Comparison of ENCODE assay signal across 8 cellular contexts in the genomic region with DNA sequence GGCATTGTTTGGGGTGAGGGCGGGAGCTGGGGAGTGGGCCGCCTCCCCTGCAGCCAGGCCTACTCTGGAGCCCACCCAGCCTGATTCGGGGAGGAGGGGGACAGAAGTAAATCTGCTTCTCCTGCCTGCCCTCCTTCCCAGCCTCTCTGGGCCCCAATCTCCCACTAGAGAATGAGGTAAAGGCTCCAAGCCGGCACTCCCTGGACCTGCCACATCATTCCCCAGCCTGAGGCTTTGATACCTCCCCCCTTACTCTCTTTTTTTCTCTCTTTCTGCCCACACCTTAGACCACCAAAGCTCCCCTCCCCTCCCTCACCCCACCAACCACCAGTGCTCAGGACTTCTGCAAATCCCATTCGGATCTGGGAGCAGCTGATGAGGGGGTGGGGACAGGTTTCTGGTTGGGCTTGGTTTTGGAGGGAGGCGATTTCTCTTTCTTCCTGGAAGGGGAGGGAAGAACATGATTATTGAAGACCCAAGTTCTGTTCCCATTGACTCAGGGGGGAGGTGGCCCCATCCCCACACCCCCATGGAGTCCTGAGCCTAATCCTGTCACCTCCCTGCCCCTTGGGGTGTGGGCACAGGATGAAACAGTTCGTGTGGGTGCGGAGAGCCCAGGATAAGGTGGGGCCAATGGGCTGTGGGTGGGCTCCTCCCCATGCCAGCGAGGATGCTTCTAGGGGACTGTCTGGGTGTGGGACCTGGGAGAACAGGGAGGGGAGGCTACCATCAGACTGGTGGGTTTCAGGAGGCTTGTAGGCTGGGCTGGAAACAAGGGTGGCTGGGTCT. TPM values are rescaled to one million over a fixed set of nuclear protein-coding genes. Genes with fewer than 3 reads are reported as not detected.
DNase-seq lines count a peak whose midpoint lies in the region; ATAC-seq lines count a peak whose summit lies in the region.

No MANE protein-coding gene starts in this region.

- peaks cover 50 to 55% of the 10 kb centered on the region in 2 donors for H3K4me1 ChIP-seq in duodenal mucosa (ENCODE audit: control insufficient read depth in 1 of 2, insufficient read depth in 2 of 2, low read length in 2 of 2)

- H3K4me3 Mint-ChIP-seq in naive B cell: peak overlapping the region; percentile 73 to 94 (median 90)

- no peaks in the 10 kb centered on the region for H3K36me3 Mint-ChIP-seq in naive B cell

- no peaks in the 10 kb centered on the region for H3K9me3 ChIP-seq in duodenal mucosa (ENCODE audit: control insufficient read depth in 1 of 2, low read length in 2 of 2)

- peak overlapping the region; percentile 57 to 70 for H3K9ac ChIP-seq in duodenal mucosa (ENCODE audit: low read depth in 1 of 2, low read length in 2 of 2)

- DNase-seq in RKO (ENCODE audit: low spot score) (peak; percentile 21), naive B cell (no peak), HCEC 1CT (no peak), NCI-H2171 treated with DMSO at 0.1 percent for 48 hours (lab: John Stamatoyannopoulos, UW) (no peak)

- ATAC-seq in naive B cell (ENCODE audit: low read depth in 2 of 2) (no peak), HG02610 (IDR thresholded peaks at IDR 0.05; ENCODE audit: unreplicated experiment) (no peak), HG02678 (IDR thresholded peaks at IDR 0.05; ENCODE audit: unreplicated experiment) (no peak)

- H3K27me3 Mint-ChIP-seq in naive B cell: no peaks in the 10 kb centered on the region

- peaks cover 53 to 74% (median 65%) of the 10 kb centered on the region in 3 donors for H3K4me1 Mint-ChIP-seq in naive B cell

- peak overlapping the region; percentile 93 for H3K27ac ChIP-seq in duodenal mucosa (ENCODE audit: low read depth, low read length)

- H3K9me3 Mint-ChIP-seq in naive B cell: no peaks in the 10 kb centered on the region

- H3K4me3 ChIP-seq in GM08714 (ENCODE audit: low read length): peak overlapping the region; percentile 93
- H3K4me3 ChIP-seq in duodenal mucosa (ENCODE audit: low read depth in 1 of 2, low read length in 2 of 2): peak overlapping the region; percentile 88 to 94

- no peaks in the 10 kb centered on the region for H3K27me3 ChIP-seq in duodenal mucosa (ENCODE audit: control insufficient read depth in 1 of 2, insufficient read depth in 2 of 2, low read length in 2 of 2)

- no peaks in the 10 kb centered on the region for H3K36me3 ChIP-seq in duodenal mucosa (ENCODE audit: control insufficient read depth in 1 of 2, insufficient read depth in 2 of 2, low read length in 2 of 2)

- H3K27ac Mint-ChIP-seq in naive B cell: peak overlapping the region; percentile 87 to 95 (median 92)

RNA-seq across cellular contexts. Expression of a gene that starts 1.3 kb away (rescaled TPM):
- 10 to 100 TPM in 1 of 6 donors, 1 to 10 TPM in 5; 2.6 to 12.5 (median 5.3) TPM for polyA plus RNA-seq in naive B cell (ENCODE audit: low read depth in 6 of 6)

RNA-seq across cellular contexts. Expression of a gene that starts 8.0 kb away (rescaled TPM):
- 100 to 1,000 TPM; 103 to 185 (median 109) TPM for polyA plus RNA-seq in naive B cell (ENCODE audit: low read depth in 6 of 6)

RNA-seq across cellular contexts. Expression of a gene that starts 32.3 kb away (rescaled TPM):
- under 1 TPM in 3 of 6 donors, not detected in 3; 0.10 to 0.25 (median 0.19) TPM for polyA plus RNA-seq in naive B cell (ENCODE audit: low read depth in 6 of 6)
